In the genomic region with DNA sequence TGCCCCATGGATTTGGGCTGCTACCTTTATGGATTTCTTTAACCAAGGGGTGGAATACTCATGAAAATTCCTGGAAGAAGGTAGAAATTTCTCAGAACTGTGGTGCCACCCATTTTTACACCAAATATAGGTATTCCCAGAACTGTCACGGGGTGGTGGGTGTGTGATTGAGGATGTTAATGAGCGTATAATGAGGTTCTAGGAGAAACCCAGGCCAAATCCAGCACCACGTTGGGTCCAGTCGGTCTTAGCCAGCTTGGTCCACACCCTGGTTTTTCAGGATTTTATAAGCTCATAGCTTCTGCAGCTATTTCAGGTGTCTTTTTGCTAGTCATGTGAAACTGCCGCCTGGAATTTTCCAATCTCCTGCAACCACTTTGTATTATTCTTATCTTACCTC, we compare ENCODE assay signal across 2 cellular contexts.
A peak's percentile ranks its signal among the peaks of the same experiment; 100 is the strongest.
TF ChIP-seq lines count a peak whose summit lies in the region.

No MANE protein-coding gene starts in this region.

TF ChIP-seq in K562, 482 proteins besides CTCF, POLR2A, EP300 and RAD21:
- TF ChIP-seq, protein P1, sequence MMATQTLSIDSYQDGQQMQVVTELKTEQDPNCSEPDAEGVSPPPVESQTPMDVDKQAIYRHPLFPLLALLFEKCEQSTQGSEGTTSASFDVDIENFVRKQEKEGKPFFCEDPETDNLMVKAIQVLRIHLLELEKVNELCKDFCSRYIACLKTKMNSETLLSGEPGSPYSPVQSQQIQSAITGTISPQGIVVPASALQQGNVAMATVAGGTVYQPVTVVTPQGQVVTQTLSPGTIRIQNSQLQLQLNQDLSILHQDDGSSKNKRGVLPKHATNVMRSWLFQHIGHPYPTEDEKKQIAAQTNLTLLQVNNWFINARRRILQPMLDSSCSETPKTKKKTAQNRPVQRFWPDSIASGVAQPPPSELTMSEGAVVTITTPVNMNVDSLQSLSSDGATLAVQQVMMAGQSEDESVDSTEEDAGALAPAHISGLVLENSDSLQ (IDR thresholded peaks at IDR 0.05), result 0 out of 2 replicates have a peak, but pooled peaks have one; percentile 21
- TF ChIP-seq IFI16 (CRISPR knock-in tag; IDR thresholded peaks at IDR 0.05) (no peak), GATAD2B (IDR thresholded peaks at IDR 0.05; ENCODE audit: borderline replicate concordance) (no peak), MEIS2 (IDR thresholded peaks at IDR 0.05; ENCODE audit: partially characterized antibody) (peak; percentile 34), EGR1 (conservative IDR thresholded peaks at IDR 0.05) (peak; percentile 51)
- TF ChIP-seq, protein P2, sequence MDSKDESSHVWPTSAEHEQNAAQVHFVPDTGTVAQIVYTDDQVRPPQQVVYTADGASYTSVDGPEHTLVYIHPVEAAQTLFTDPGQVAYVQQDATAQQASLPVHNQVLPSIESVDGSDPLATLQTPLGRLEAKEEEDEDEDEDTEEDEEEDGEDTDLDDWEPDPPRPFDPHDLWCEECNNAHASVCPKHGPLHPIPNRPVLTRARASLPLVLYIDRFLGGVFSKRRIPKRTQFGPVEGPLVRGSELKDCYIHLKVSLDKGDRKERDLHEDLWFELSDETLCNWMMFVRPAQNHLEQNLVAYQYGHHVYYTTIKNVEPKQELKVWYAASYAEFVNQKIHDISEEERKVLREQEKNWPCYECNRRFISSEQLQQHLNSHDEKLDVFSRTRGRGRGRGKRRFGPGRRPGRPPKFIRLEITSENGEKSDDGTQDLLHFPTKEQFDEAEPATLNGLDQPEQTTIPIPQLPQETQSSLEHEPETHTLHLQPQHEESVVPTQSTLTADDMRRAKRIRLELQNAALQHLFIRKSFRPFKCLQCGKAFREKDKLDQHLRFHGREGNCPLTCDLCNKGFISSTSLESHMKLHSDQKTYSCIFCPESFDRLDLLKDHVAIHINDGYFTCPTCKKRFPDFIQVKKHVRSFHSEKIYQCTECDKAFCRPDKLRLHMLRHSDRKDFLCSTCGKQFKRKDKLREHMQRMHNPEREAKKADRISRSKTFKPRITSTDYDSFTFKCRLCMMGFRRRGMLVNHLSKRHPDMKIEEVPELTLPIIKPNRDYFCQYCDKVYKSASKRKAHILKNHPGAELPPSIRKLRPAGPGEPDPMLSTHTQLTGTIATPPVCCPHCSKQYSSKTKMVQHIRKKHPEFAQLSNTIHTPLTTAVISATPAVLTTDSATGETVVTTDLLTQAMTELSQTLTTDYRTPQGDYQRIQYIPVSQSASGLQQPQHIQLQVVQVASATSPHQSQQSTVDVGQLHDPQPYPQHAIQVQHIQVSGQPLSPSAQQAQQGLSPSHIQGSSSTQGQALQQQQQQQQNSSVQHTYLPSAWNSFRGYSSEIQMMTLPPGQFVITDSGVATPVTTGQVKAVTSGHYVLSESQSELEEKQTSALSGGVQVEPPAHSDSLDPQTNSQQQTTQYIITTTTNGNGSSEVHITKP (IDR thresholded peaks at IDR 0.05; ENCODE audit: partially characterized antibody), result peak; percentile 58

TF ChIP-seq in H1, 55 proteins besides CTCF, POLR2A, EP300 and RAD21 (continued from another document):
- TF ChIP-seq, protein P3, sequence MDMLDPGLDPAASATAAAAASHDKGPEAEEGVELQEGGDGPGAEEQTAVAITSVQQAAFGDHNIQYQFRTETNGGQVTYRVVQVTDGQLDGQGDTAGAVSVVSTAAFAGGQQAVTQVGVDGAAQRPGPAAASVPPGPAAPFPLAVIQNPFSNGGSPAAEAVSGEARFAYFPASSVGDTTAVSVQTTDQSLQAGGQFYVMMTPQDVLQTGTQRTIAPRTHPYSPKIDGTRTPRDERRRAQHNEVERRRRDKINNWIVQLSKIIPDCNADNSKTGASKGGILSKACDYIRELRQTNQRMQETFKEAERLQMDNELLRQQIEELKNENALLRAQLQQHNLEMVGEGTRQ (IDR thresholded peaks at IDR 0.05; ENCODE audit: low read length), result no peak
- TF ChIP-seq SAP30 (IDR thresholded peaks at IDR 0.05; ENCODE audit: insufficient read depth, insufficient replicate concordance, low read length) (no peak), GTF2F1 (IDR thresholded peaks at IDR 0.05; ENCODE audit: borderline replicate concordance, low read depth, low read length) (no peak), CHD2 (IDR thresholded peaks at IDR 0.05; ENCODE audit: low read length) (no peak), NRF1 (IDR thresholded peaks at IDR 0.05; ENCODE audit: low read depth, low read length) (no peak), SP4 (IDR thresholded peaks at IDR 0.05; ENCODE audit: low read length) (no peak), NANOG (IDR thresholded peaks at IDR 0.05; ENCODE audit: insufficient read depth, low read depth, low read length, poor library complexity, severe bottlenecking) (no peak), SRF (IDR thresholded peaks at IDR 0.05; ENCODE audit: low read depth, low read length) (no peak), POLR2AphosphoS5 (IDR thresholded peaks at IDR 0.05; ENCODE audit: low read depth, low read length) (no peak), KDM1A (IDR thresholded peaks at IDR 0.05; ENCODE audit: borderline replicate concordance, low read length) (no peak), MAFK (IDR thresholded peaks at IDR 0.05; ENCODE audit: low read depth, low read length) (no peak)
- TF ChIP-seq, protein P4, sequence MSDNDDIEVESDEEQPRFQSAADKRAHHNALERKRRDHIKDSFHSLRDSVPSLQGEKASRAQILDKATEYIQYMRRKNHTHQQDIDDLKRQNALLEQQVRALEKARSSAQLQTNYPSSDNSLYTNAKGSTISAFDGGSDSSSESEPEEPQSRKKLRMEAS (IDR thresholded peaks at IDR 0.05), result no peak
